ENCODE assay signal across 17 cellular contexts in genomic region chr1:165869343-165869742, GRCh38. TPM values are rescaled to one million over a fixed set of nuclear protein-coding genes. Genes with fewer than 3 reads are reported as not detected.
DNase-seq lines count a peak whose midpoint lies in the region; FAIRE-seq and TF ChIP-seq lines count a peak whose summit lies in the region.
"Had no signal": no experiment of that assay in that cellular context is flagged by ENCODE, and none has a peak within 500 bp of the region (broad histone marks: within the 10 kb centered on the region; RNA-seq: fewer than 3 reads in every experiment).

No MANE protein-coding gene starts in this region.

- H3K27me3 Mint-ChIP-seq in H9 (ENCODE audit: low read depth), result no peaks in the 10 kb centered on the region
- no peaks in the 10 kb centered on the region for H3K27me3 Mint-ChIP-seq in T-helper 2 cell treated with Interferon-gamma antibody and Interleukin-4, amounts not matched to agents 5 μg/mL and 100 μg/mL, for 36 hours (ENCODE audit: low read depth)
- H3K27me3 Mint-ChIP-seq: activated naive CD8-positive, alpha-beta T cell had no signal

- H4K20me1 ChIP-seq in H9 (ENCODE audit: control insufficient read depth, insufficient read depth, insufficient read length), result no peaks in the 10 kb centered on the region

- no peak overlapping the region for H4K5ac ChIP-seq in H9 (ENCODE audit: insufficient read length, low read depth, low read length)

- no peak overlapping the region for H3K27ac Mint-ChIP-seq in H9
- no peak overlapping the region for H3K27ac Mint-ChIP-seq in T-helper 2 cell treated with Interferon-gamma antibody and Interleukin-4, amounts not matched to agents 5 μg/mL and 100 μg/mL, for 36 hours
- H3K27ac Mint-ChIP-seq: activated naive CD8-positive, alpha-beta T cell had no signal

- no peak overlapping the region for H2AFZ ChIP-seq in H9 (ENCODE audit: low read length)

- no peaks in the 10 kb centered on the region; the same call in 1 of the 2 replicates for H3K4me1 ChIP-seq in H9 (ENCODE audit: insufficient read depth, low read length)
- H3K4me1 ChIP-seq in adipocyte (ENCODE audit: control insufficient read depth, insufficient read depth, low read length), result peaks cover 3% of the 10 kb centered on the region
- H3K4me1 ChIP-seq in skeletal muscle satellite cell (ENCODE audit: control insufficient read depth, insufficient read depth, low read length), result peaks cover 13% of the 10 kb centered on the region

- H2BK12ac ChIP-seq in H9 (ENCODE audit: insufficient read length, low read depth, low read length), result no peak overlapping the region

- no peak for FAIRE-seq in H54 (lab: Jason Lieb, UNC)

- H3K14ac ChIP-seq in H9 (ENCODE audit: insufficient read depth, low read length), result no peak overlapping the region

- no peak overlapping the region for H3K23ac ChIP-seq in H9 (ENCODE audit: insufficient read length, low read depth, low read length)

- H2BK15ac ChIP-seq in H9 (ENCODE audit: low read depth, low read length), result no peak overlapping the region

- H2BK120ac ChIP-seq in H9 (ENCODE audit: low read depth, low read length, poor library complexity, severe bottlenecking), result no peak overlapping the region

- TF ChIP-seq CTCF in H9 (conservative IDR thresholded peaks at IDR 0.05), result peak; percentile 39; the same call in 2 of the 3 replicates
- peak; percentile 27 for TF ChIP-seq CTCF in fibroblast of pulmonary artery (IDR thresholded peaks at IDR 0.05; ENCODE audit: low read length, missing control alignments)

- H4K91ac ChIP-seq in H9 (ENCODE audit: insufficient read length, low read depth, low read length), result no peak overlapping the region

- H3K27me3 ChIP-seq in H9 (ENCODE audit: insufficient read depth, low read length) (no peaks in the 10 kb centered on the region), adipocyte (replicated peaks; ENCODE audit: control insufficient read depth, insufficient read depth, low read length) (no peaks in the 10 kb centered on the region), skeletal muscle satellite cell (ENCODE audit: control insufficient read depth, insufficient read depth, low read length) (no peaks in the 10 kb centered on the region)

- no peak overlapping the region for H3K9ac ChIP-seq in H9 (ENCODE audit: extremely low read depth, insufficient read length, low read length)
- H3K9ac ChIP-seq in adipocyte (ENCODE audit: low read length), result no peak overlapping the region
- no peak overlapping the region for H3K9ac ChIP-seq in skeletal muscle satellite cell (ENCODE audit: low read depth, low read length)

- H3K9me3 Mint-ChIP-seq in H9, result peaks cover 10 to 19% of the 10 kb centered on the region in 2 experiments
- no peaks in the 10 kb centered on the region for H3K9me3 Mint-ChIP-seq in T-helper 2 cell treated with Interferon-gamma antibody and Interleukin-4, amounts not matched to agents 5 μg/mL and 100 μg/mL, for 36 hours

- H3K9me3 ChIP-seq in H9 (ENCODE audit: control insufficient read depth, low read depth, low read length), result no peaks in the 10 kb centered on the region
- no peaks in the 10 kb centered on the region for H3K9me3 ChIP-seq in adipocyte (ENCODE audit: control insufficient read depth, low read length)
- peaks cover 3% of the 10 kb centered on the region for H3K9me3 ChIP-seq in skeletal muscle satellite cell (replicated peaks; ENCODE audit: low read length)
- H3K9me3 ChIP-seq: lower lobe of right lung had no signal

- H3T11ph ChIP-seq in H9 (ENCODE audit: low read length), result no peak overlapping the region

- H3K4ac ChIP-seq in H9 (ENCODE audit: low read depth, low read length), result no peak overlapping the region

- DNase-seq in H9, result no peak
- peak; percentile 14 for DNase-seq in adipocyte (ENCODE audit: low read depth)
- DNase-seq in fibroblast of pulmonary artery (ENCODE audit: low read depth), result peak; percentile 16
- no peak for DNase-seq in H54 (ENCODE audit: insufficient read length, low spot score)
- no peak for DNase-seq in SIG-M5 treated with dmso at 0.1 percent for 504 hours (lab: John Stamatoyannopoulos, UW; ENCODE audit: unreplicated experiment)
- DNase-seq in T-helper 2 cell treated with Interferon-gamma antibody and Interleukin-4, amounts not matched to agents 5 μg/mL and 100 μg/mL, for 36 hours (ENCODE audit: low spot score), result no peak
- DNase-seq: activated CD4-positive, alpha-beta T cell treated with anti-CD3 and anti-CD28 coated beads, Interleukin-2, amount 50 U/mL, for 4 hours; activated T-cell treated with anti-CD3 and anti-CD28 coated beads, Interleukin-2, amount 50 U/mL, for 48 hours; DMS153; erythroblast; glutamatergic neuron; lower lobe of right lung; MM.1S; NCI-H1930; NK-92 treated with Interleukin-12 subunit alpha and Interleukin-12 subunit beta, amount 100 ng/mL, for 24 hours had no signal

- H2BK20ac ChIP-seq in H9 (ENCODE audit: low read depth, low read length, poor library complexity, severe bottlenecking), result no peak overlapping the region

- no peak overlapping the region for H3K18ac ChIP-seq in H9 (ENCODE audit: insufficient read length, low read depth, low read length)

- H3K4me2 ChIP-seq in H9 (ENCODE audit: insufficient read depth, insufficient read length, low read length) (no peak overlapping the region), skeletal muscle satellite cell (ENCODE audit: low read length) (peak overlapping the region; percentile 6)

- H3K36me3 ChIP-seq in adipocyte (ENCODE audit: control insufficient read depth, insufficient read depth, low read length, severe bottlenecking), result no peaks in the 10 kb centered on the region
- H3K36me3 ChIP-seq in skeletal muscle satellite cell (ENCODE audit: insufficient read depth, low read length), result no peaks in the 10 kb centered on the region
- H3K36me3 ChIP-seq: lower lobe of right lung had no signal

- WGBS in H9 (ENCODE audit: extremely low coverage, insufficient read length, low lambda C conversion rate), result no CpG with 5 or more reads among the region's 5 CpGs

- H3K23me2 ChIP-seq in H9 (ENCODE audit: insufficient read length, low read depth, low read length, poor library complexity, severe bottlenecking), result no peaks in the 10 kb centered on the region

- no peak for TF ChIP-seq POLR2A in H54 (IDR thresholded peaks at IDR 0.05; ENCODE audit: low read depth, low read length)

- H3K4me1 Mint-ChIP-seq in H9, result peaks cover 31 to 42% of the 10 kb centered on the region in 2 experiments
- peaks cover 54% of the 10 kb centered on the region for H3K4me1 Mint-ChIP-seq in T-helper 2 cell treated with Interferon-gamma antibody and Interleukin-4, amounts not matched to agents 5 μg/mL and 100 μg/mL, for 36 hours (ENCODE audit: low read depth)

- H3K56ac ChIP-seq in H9 (ENCODE audit: insufficient read length, low read depth, low read length), result no peak overlapping the region

- no peak overlapping the region for H2AK5ac ChIP-seq in H9 (ENCODE audit: insufficient read length, low read length)

- H3K27ac ChIP-seq in H9 (ENCODE audit: insufficient read length, low read depth, low read length), result no peak overlapping the region
- H3K27ac ChIP-seq: lower lobe of right lung had no signal

- H4K8ac ChIP-seq in H9 (replicated peaks; ENCODE audit: insufficient read length, low read depth, low read length), result no peak overlapping the region

- H3K4me3 ChIP-seq in adipocyte (ENCODE audit: low read length) (no peak overlapping the region), fibroblast of pulmonary artery (replicated peaks; ENCODE audit: low read depth, low read length) (no peak overlapping the region), skeletal muscle satellite cell (ENCODE audit: low read length) (no peak overlapping the region)
- H3K4me3 ChIP-seq: lower lobe of right lung had no signal

- H3K36me3 Mint-ChIP-seq in H9 (ENCODE audit: insufficient read depth in 1 of 3, low read depth in 3 of 3), result peaks cover 17 to 26% (median 21%) of the 10 kb centered on the region in 3 experiments
- peaks cover 12% of the 10 kb centered on the region for H3K36me3 Mint-ChIP-seq in T-helper 2 cell treated with Interferon-gamma antibody and Interleukin-4, amounts not matched to agents 5 μg/mL and 100 μg/mL, for 36 hours (ENCODE audit: low read depth)

- H3K4me3 Mint-ChIP-seq in H9, result no peak overlapping the region
- H3K4me3 Mint-ChIP-seq in T-helper 2 cell treated with Interferon-gamma antibody and Interleukin-4, amounts not matched to agents 5 μg/mL and 100 μg/mL, for 36 hours, result no peak overlapping the region
- H3K4me3 Mint-ChIP-seq: activated naive CD8-positive, alpha-beta T cell had no signal

- H3K79me2 ChIP-seq in H9 (ENCODE audit: insufficient read depth, low read length), result peaks cover 51% of the 10 kb centered on the region; the same call in 1 of the 2 replicates

- peaks cover 18% of the 10 kb centered on the region for H3K79me1 ChIP-seq in H9 (ENCODE audit: insufficient read depth, low read depth, low read length, poor library complexity, severe bottlenecking)

- H2BK5ac ChIP-seq in H9 (ENCODE audit: insufficient read length, low read length), result no peak overlapping the region

RNA-seq across cellular contexts. Expression of gene UCK2, which starts 41.9 kb away (rescaled TPM):
- total RNA-seq in H9 (2021), result 74.8 and 77.9 TPM in 2 replicates
- total RNA-seq in skeletal muscle satellite cell (2012; rRNA removed), result 114 and 129 TPM in 2 replicates

Comparison
In these comparisons a context has a peak if more than half of its experiments do, and no peak if none do; other contexts are left out.
1. DNase-seq: peak in adipocyte (single experiment) and fibroblast of pulmonary artery (single experiment); none in H9 (single experiment), H54 (single experiment), SIG-M5 treated with dmso at 0.1 percent for 504 hours (single experiment) and T-helper 2 cell treated with Interferon-gamma antibody and Interleukin-4, amounts not matched to agents 5 μg/mL and 100 μg/mL, for 36 hours (single experiment).